In genomic region chr20:2991532-2991931, GRCh38 we compare ENCODE assay signal across 1 cellular context.
TF ChIP-seq lines count a peak whose summit lies in the region.

No MANE protein-coding gene starts in this region.

TF ChIP-seq in GM12878, 131 proteins besides CTCF, POLR2A, EP300 and RAD21 (continued from another document):
- TF ChIP-seq E2F8 (IDR thresholded peaks at IDR 0.05; ENCODE audit: low read depth, partially characterized antibody) (no peak), NBN (IDR thresholded peaks at IDR 0.05) (no peak)
TF ChIP-seq in GM12878: peak in this region for 0.
